Comparison of ENCODE assay signal across 8 cellular contexts in genomic region chr11:43830928-43831440, GRCh38. TPM values are rescaled to one million over a fixed set of nuclear protein-coding genes. Genes with fewer than 3 reads are reported as not detected.
DNase-seq lines count a peak whose midpoint lies in the region; ATAC-seq and TF ChIP-seq lines count a peak whose summit lies in the region.

No MANE protein-coding gene starts in this region.

- DNase-seq in BE2C (peak; percentile 39), HPDE6-E6E7 (ENCODE audit: extremely low spot score) (peak; percentile 94), fibroblast of the aortic adventitia (ENCODE audit: low read depth) (peak; percentile 98), NCI-H526 treated with DMSO at 0.1 percent for 48 hours (lab: John Stamatoyannopoulos, UW) (no peak), NCI-H2029 (lab: John Stamatoyannopoulos, UW) (no peak)
- DNase-seq in activated CD8-positive, alpha-beta memory T cell treated with anti-CD3 and anti-CD28 coated beads for 4 hours (ENCODE audit: low read depth in 2 of 2) = peak; percentile 17 to 46
- DNase-seq in stimulated activated CD4-positive, alpha-beta T cell treated with anti-CD3 and anti-CD28 coated beads, Interleukin-12 subunit alpha, Interleukin-12 subunit beta, amount 100 ng/mL, for 24 hours (ENCODE audit: low read depth in 2 of 2) = peak; percentile 26 to 35

- TF ChIP-seq CTCF in BE2C (IDR thresholded peaks at IDR 0.05; ENCODE audit: low read depth, low read length) (no peak), fibroblast of the aortic adventitia (IDR thresholded peaks at IDR 0.05; ENCODE audit: insufficient read depth, low read length) (no peak)

- H3K4me1 ChIP-seq in BE2C = peaks cover 11% of the 10 kb centered on the region

- H3K4me3 ChIP-seq in BE2C (ENCODE audit: low read depth, low read length) (no peak overlapping the region), fibroblast of the aortic adventitia (ENCODE audit: low read depth, low read length) (no peak overlapping the region)

- no peaks in the 10 kb centered on the region for H3K27me3 ChIP-seq in BE2C

- H3K36me3 ChIP-seq in BE2C = no peaks in the 10 kb centered on the region

- no peak for ATAC-seq in HG03280 (IDR thresholded peaks at IDR 0.05; ENCODE audit: unreplicated experiment)

- no peaks in the 10 kb centered on the region for H3K9me3 ChIP-seq in BE2C

RNA-seq across cellular contexts. Expression of gene ALKBH3, which starts 49.6 kb away (rescaled TPM):
- polyA plus RNA-seq in BE2C (2012; ENCODE audit: insufficient read depth, insufficient read length, low read depth) = 24.4 TPM
- total RNA-seq in fibroblast of the aortic adventitia (ENCODE audit: low replicate concordance) = 36.7 and 47.1 TPM in 2 replicates

Comparison
In these comparisons a context has a peak if more than half of its experiments do, and no peak if none do; other contexts are left out.
1. DNase-seq: peak in BE2C (single experiment), HPDE6-E6E7 (single experiment), activated CD8-positive, alpha-beta memory T cell treated with anti-CD3 and anti-CD28 coated beads for 4 hours (2 of 2), fibroblast of the aortic adventitia (single experiment) and stimulated activated CD4-positive, alpha-beta T cell treated with anti-CD3 and anti-CD28 coated beads, Interleukin-12 subunit alpha, Interleukin-12 subunit beta, amount 100 ng/mL, for 24 hours (2 of 2); none in NCI-H526 treated with DMSO at 0.1 percent for 48 hours (single experiment) and NCI-H2029 (single experiment).